2 cellular contexts compared by ENCODE assay signal in genomic region chr5:1474875-1475543, GRCh38.
TF ChIP-seq lines count a peak whose summit lies in the region.

No MANE protein-coding gene starts in this region.

TF ChIP-seq in GM12891, 5 proteins besides CTCF, POLR2A, EP300 and RAD21:
- TF ChIP-seq PAX5 (IDR thresholded peaks at IDR 0.05; ENCODE audit: insufficient read depth, low read length, severe bottlenecking), result no peak
- peak; percentile 52; the same call in 1 of the 2 replicates for TF ChIP-seq POLR2AphosphoS5 (IDR thresholded peaks at IDR 0.05; ENCODE audit: low read depth, low read length)
- TF ChIP-seq TAF1 (IDR thresholded peaks at IDR 0.05; ENCODE audit: low read depth, low read length), result no peak
- TF ChIP-seq POU2F2 (IDR thresholded peaks at IDR 0.05; ENCODE audit: low read depth, low read length), result no peak
- no peak for TF ChIP-seq SPI1 (IDR thresholded peaks at IDR 0.05; ENCODE audit: low read depth, low read length)
TF ChIP-seq in GM12891: peak in this region for 1.

TF ChIP-seq in GM12878, 131 proteins besides CTCF, POLR2A, EP300 and RAD21:
- TF ChIP-seq ZBTB33 (IDR thresholded peaks at IDR 0.05) (no peak), ATF2 (IDR thresholded peaks at IDR 0.05; ENCODE audit: low read length) (no peak), TBL1XR1 (IDR thresholded peaks at IDR 0.05; ENCODE audit: low read depth, low read length) (no peak), MTA3 (IDR thresholded peaks at IDR 0.05; ENCODE audit: borderline replicate concordance, low read length) (no peak), POLR2AphosphoS5 (IDR thresholded peaks at IDR 0.05; ENCODE audit: low read length) (peak; percentile 40; the same call in 1 of the 2 replicates), PAX8 (IDR thresholded peaks at IDR 0.05) (no peak), BCL3 (IDR thresholded peaks at IDR 0.05; ENCODE audit: borderline replicate concordance, insufficient read depth, low read depth, low read length, poor library complexity, severe bottlenecking) (peak; percentile 78), RELA (IDR thresholded peaks at IDR 0.05; ENCODE audit: borderline replicate concordance, partially characterized antibody) (no peak), GATAD2B (conservative IDR thresholded peaks at IDR 0.05; ENCODE audit: low read depth) (no peak), MLLT1 (IDR thresholded peaks at IDR 0.05) (no peak), ATF3 (IDR thresholded peaks at IDR 0.05; ENCODE audit: borderline replicate concordance, extremely low read depth, low read depth, low read length) (no peak), TCF3 (IDR thresholded peaks at IDR 0.05; ENCODE audit: borderline replicate concordance, insufficient read depth, low read depth, low read length) (0 out of 2 replicates have a peak, but pooled peaks have one; percentile 39)
